18 cellular contexts compared by ENCODE assay signal in the genomic region with DNA sequence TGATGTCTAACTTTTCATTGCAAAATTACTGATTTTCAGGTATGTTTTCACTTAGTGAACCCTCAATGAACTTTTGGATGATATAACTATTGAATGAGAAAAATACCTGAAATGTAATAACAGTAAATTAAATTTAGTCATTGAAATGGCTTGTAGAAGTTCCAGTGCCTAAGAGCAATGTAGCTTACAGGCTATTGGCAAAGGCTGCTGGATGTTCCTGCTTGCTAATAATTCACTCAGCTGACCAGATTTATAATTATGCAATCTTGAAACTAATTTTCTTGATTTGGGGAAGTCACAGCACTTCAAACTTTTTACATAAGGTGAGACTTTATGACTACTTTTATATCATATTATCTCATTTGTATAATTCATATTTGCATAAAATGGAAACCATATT.
DNase-seq lines count a peak whose midpoint lies in the region; ATAC-seq, FAIRE-seq and TF ChIP-seq lines count a peak whose summit lies in the region.
"Had no signal": no experiment of that assay in that cellular context is flagged by ENCODE, and none has a peak within 500 bp of the region (broad histone marks: within the 10 kb centered on the region; RNA-seq: fewer than 3 reads in every experiment).

No MANE protein-coding gene starts in this region.

- H3K27ac ChIP-seq in right lobe of liver (peak overlapping the region in 1 of 3 donors; percentile 26), HepG2 (ENCODE audit: extremely low read length, insufficient read depth, low read length) (no peak overlapping the region), gastrocnemius medialis (peak overlapping the region in 3 of 4 donors; percentile 11 to 46 (median 46))
- H3K27ac ChIP-seq: KMS-11 had no signal

- no peak overlapping the region for H3K9ac ChIP-seq in HepG2 (ENCODE audit: insufficient read depth, low read depth, low read length)
- H3K9ac ChIP-seq: KMS-11 had no signal

- H3K4me1 ChIP-seq in right lobe of liver (peaks cover 2 to 17% (median 6%) of the 10 kb centered on the region in 4 donors), HepG2 (ENCODE audit: insufficient read depth, low read length) (peaks cover 42% of the 10 kb centered on the region), gastrocnemius medialis (peaks cover 17 to 37% of the 10 kb centered on the region in 2 donors)

- TF ChIP-seq POLR2A in right lobe of liver (IDR thresholded peaks at IDR 0.05) = no peak
- TF ChIP-seq POLR2A in HepG2 (IDR thresholded peaks at IDR 0.05; ENCODE audit: insufficient read depth in 1 of 2, low read depth in 2 of 2, low read length in 2 of 2) = no peak
- TF ChIP-seq POLR2A in gastrocnemius medialis (IDR thresholded peaks at IDR 0.05) = no peak

- in situ Hi-C loops in HepG2 (cut with HindIII; ENCODE audit: extremely low pct_ligation_motif_present, low pct_unique_long_range_greater_than_20kb) = no loop called here
- in situ Hi-C loops in gastrocnemius medialis (cut with MboI; ENCODE audit: low sequenced_read_pairs in 4 of 4) = no loop called here

- TF ChIP-seq EP300 in HepG2 (IDR thresholded peaks at IDR 0.05; ENCODE audit: low read depth in 2 of 2, low read length in 2 of 2) (no peak), HepG2 (CRISPR knock-in tag; IDR thresholded peaks at IDR 0.05; ENCODE audit: borderline replicate concordance) (no peak)

- H3K4me3 ChIP-seq in right lobe of liver (no peak overlapping the region), HepG2 (replicated peaks in 1 of 3; ENCODE audit: insufficient read depth in 1 of 3, low read depth in 2 of 3, low read length in 3 of 3) (no peak overlapping the region), gastrocnemius medialis (no peak overlapping the region)

- H4K20me1 ChIP-seq in HepG2 (ENCODE audit: insufficient read depth, low read length) = no peaks in the 10 kb centered on the region

- no peak for TF ChIP-seq RAD21 in HepG2 (CRISPR knock-in tag; IDR thresholded peaks at IDR 0.05)

- CTCF ChIA-PET in HepG2 (lab: Yijun Ruan, JAX; ENCODE audit: low intra/inter-chr PET ratio, low total read pairs) = no interaction called here

- TF ChIP-seq CTCF in right lobe of liver (IDR thresholded peaks at IDR 0.05) = no peak
- TF ChIP-seq CTCF in HepG2 (CRISPR knock-in tag; IDR thresholded peaks at IDR 0.05) = no peak
- TF ChIP-seq CTCF in gastrocnemius medialis (IDR thresholded peaks at IDR 0.05 in 4 of 5, conservative IDR thresholded peaks at IDR 0.05 in 1 of 5) = no peak

- H3K36me3 ChIP-seq in right lobe of liver (peaks cover 0 to 6% (median 0%) of the 10 kb centered on the region in 4 donors), HepG2 (replicated peaks in 1 of 2; ENCODE audit: control insufficient read depth in 1 of 2, insufficient read depth in 2 of 2, low read length in 2 of 2) (peaks cover 9 to 43% of the 10 kb centered on the region in 2 experiments), gastrocnemius medialis (peaks cover 0 to 15% of the 10 kb centered on the region in 2 donors)

- H3K79me2 ChIP-seq in HepG2 (ENCODE audit: insufficient read depth, low read length) = peaks cover 29% of the 10 kb centered on the region

- no peak for FAIRE-seq in HepG2 (lab: Jason Lieb, UNC)
- FAIRE-seq: HTR-8/SVneo had no signal

- no peak overlapping the region for H3K4me2 ChIP-seq in HepG2 (ENCODE audit: low read depth, low read length)
- H3K4me2 ChIP-seq: KMS-11 had no signal

- H3K27me3 ChIP-seq in right lobe of liver (no peaks in the 10 kb centered on the region), HepG2 (ENCODE audit: control insufficient read depth in 1 of 2, insufficient read depth in 2 of 2, low read length in 2 of 2) (no peaks in the 10 kb centered on the region), gastrocnemius medialis (no peaks in the 10 kb centered on the region)

- H2AFZ ChIP-seq in HepG2 (ENCODE audit: low read length) = no peak overlapping the region

- no TSS peak for BruUV-seq in HepG2 (replicated peaks; lab: Mats Ljungman, UMichigan)

- POLR2A ChIA-PET in HepG2 (lab: Yijun Ruan, JAX) = no interaction called here

- H3K9me3 ChIP-seq in right lobe of liver = no peaks in the 10 kb centered on the region
- H3K9me3 ChIP-seq in HepG2 (ENCODE audit: low read length) = no peaks in the 10 kb centered on the region
- no peaks in the 10 kb centered on the region for H3K9me3 ChIP-seq in gastrocnemius medialis

- intact Hi-C loops in right lobe of liver (cut with DNase I) = no loop called here
- intact Hi-C loops in HepG2 (cut with micrococcal nuclease; ENCODE audit: unreplicated experiment) = no loop called here
- intact Hi-C loops in gastrocnemius medialis (cut with DNase I; ENCODE audit: low total_unique reads) = no loop called here

- ATAC-seq in right lobe of liver = peak; percentile 15 to 50 (median 42)
- no peak for ATAC-seq in HepG2
- no peak for ATAC-seq in gastrocnemius medialis
- no peak for ATAC-seq in GM18519 (IDR thresholded peaks at IDR 0.05; ENCODE audit: low FRiP score, unreplicated experiment)
- ATAC-seq: PC-3 had no signal

- DNase-seq in right lobe of liver = no peak
- DNase-seq in HepG2 (ENCODE audit: low spot score) = no peak
- DNase-seq in germinal center (ENCODE audit: low spot score) = peak; percentile 8
- DNase-seq in gastrocnemius medialis = no peak
- no peak for DNase-seq in DMS153 treated with DMSO at 0.1 percent for 48 hours (lab: John Stamatoyannopoulos, UW; ENCODE audit: unreplicated experiment)
- no peak for DNase-seq in NCI-H187 (lab: John Stamatoyannopoulos, UW)
- DNase-seq: CD4-positive, CD25-positive, alpha-beta regulatory T cell; DMS79; IMR-90; NCI-H1694 treated with DMSO at 0.1 percent for 48 hours; NCI-H446 treated with DMSO at 0.1 percent for 48 hours; NCI-H526 treated with DMSO at 0.1 percent for 48 hours; PC-3; RPMI8226; SHP77 treated with DMSO at 0.1 percent for 48 hours had no signal

TF ChIP-seq in HepG2, 621 proteins besides CTCF, POLR2A, EP300 and RAD21:
- TF ChIP-seq ISX (CRISPR knock-in tag; conservative IDR thresholded peaks at IDR 0.05) (no peak), ZNF350 (CRISPR knock-in tag; IDR thresholded peaks at IDR 0.05; ENCODE audit: borderline replicate concordance, low read depth) (no peak), KDM5A (IDR thresholded peaks at IDR 0.05; ENCODE audit: borderline replicate concordance, low read length) (no peak), ZNF33A (CRISPR knock-in tag; IDR thresholded peaks at IDR 0.05; ENCODE audit: borderline replicate concordance) (no peak), ZNF256 (CRISPR knock-in tag; conservative IDR thresholded peaks at IDR 0.05) (no peak)
TF ChIP-seq in HepG2: peak in this region for 0.

Comparison
In these comparisons a context has a peak if more than half of its experiments do, and no peak if none do; other contexts are left out.
1. ATAC-seq: peak in right lobe of liver (4 of 4); none in HepG2 (single experiment), gastrocnemius medialis (0 of 2) and GM18519 (single experiment).